8 cellular contexts compared by ENCODE assay signal in genomic region chr7:142412551-142413193, GRCh38.
A peak's percentile ranks its signal among the peaks of the same experiment; 100 is the strongest.
DNase-seq lines count a peak whose midpoint lies in the region; ATAC-seq and TF ChIP-seq lines count a peak whose summit lies in the region.

No MANE protein-coding gene starts in this region.

- intact Hi-C loops in heart left ventricle (cut with DNase I) (no loop called here), Right ventricle myocardium superior (cut with DNase I) (no loop called here)

- no peak overlapping the region for H3K4me2 ChIP-seq in H9 (ENCODE audit: insufficient read depth, insufficient read length, low read length)

- no peak overlapping the region for H2BK12ac ChIP-seq in H9 (ENCODE audit: insufficient read length, low read depth, low read length)

- no peak overlapping the region for H3K18ac ChIP-seq in H9 (ENCODE audit: insufficient read length, low read depth, low read length)

- H2AFZ ChIP-seq in H9 (ENCODE audit: low read length) = no peak overlapping the region

- no peak overlapping the region for H2AK5ac ChIP-seq in H9 (ENCODE audit: insufficient read length, low read length)

- H2BK15ac ChIP-seq in H9 (ENCODE audit: low read depth, low read length) = no peak overlapping the region

- H4K20me1 ChIP-seq in H9 (ENCODE audit: control insufficient read depth, insufficient read depth, insufficient read length) = no peaks in the 10 kb centered on the region

- no peaks in the 10 kb centered on the region; the same call in 1 of the 2 replicates for H3K27me3 Mint-ChIP-seq in H9 (ENCODE audit: low read depth)

- no peak overlapping the region for H3K4me3 ChIP-seq in heart left ventricle

- no peak overlapping the region for H3K14ac ChIP-seq in H9 (ENCODE audit: insufficient read depth, low read length)

- H3K4me1 ChIP-seq in heart left ventricle (peaks cover 0 to 6% (median 0%) of the 10 kb centered on the region in 12 donors), H9 (ENCODE audit: insufficient read depth, low read length) (no peaks in the 10 kb centered on the region)

- ATAC-seq in heart left ventricle = no peak
- no peak for ATAC-seq in Right ventricle myocardium superior (ENCODE audit: poor library complexity)

- H3K56ac ChIP-seq in H9 (ENCODE audit: insufficient read length, low read depth, low read length) = no peak overlapping the region

- H3K4me3 Mint-ChIP-seq in H9 = no peak overlapping the region

- no peak overlapping the region for H3K4ac ChIP-seq in H9 (ENCODE audit: low read depth, low read length)

- H3T11ph ChIP-seq in H9 (ENCODE audit: low read length) = no peak overlapping the region

- peaks cover 0 to 4% (median 0%) of the 10 kb centered on the region in 9 donors for H3K27me3 ChIP-seq in heart left ventricle
- no peaks in the 10 kb centered on the region for H3K27me3 ChIP-seq in H9 (ENCODE audit: insufficient read depth, low read length)

- no peak for TF ChIP-seq POLR2A in heart left ventricle (IDR thresholded peaks at IDR 0.05)

- H3K4me1 Mint-ChIP-seq in H9 = peaks cover 11 to 13% of the 10 kb centered on the region in 2 experiments

- no peak overlapping the region for H2BK5ac ChIP-seq in H9 (ENCODE audit: insufficient read length, low read length)

- H2BK120ac ChIP-seq in H9 (ENCODE audit: low read depth, low read length, poor library complexity, severe bottlenecking) = no peak overlapping the region

- TF ChIP-seq CTCF in heart left ventricle (IDR thresholded peaks at IDR 0.05) (peak in 10 of 12 donors; percentile 6 to 43 (median 23)), H9 (conservative IDR thresholded peaks at IDR 0.05) (peak; percentile 87), LNCAP (IDR thresholded peaks at IDR 0.05) (peak; percentile 77)

- H3K36me3 Mint-ChIP-seq in H9 (ENCODE audit: insufficient read depth in 1 of 3, low read depth in 3 of 3) = no peaks in the 10 kb centered on the region

- WGBS in heart left ventricle, 4 donors = 81 to 84% (median 82%) methylated on average over 2 of the region's 2 CpGs
- no CpG with 5 or more reads among the region's 2 CpGs for WGBS in H9 (ENCODE audit: extremely low coverage, insufficient read length, low lambda C conversion rate)

- no peaks in the 10 kb centered on the region for H3K9me3 ChIP-seq in heart left ventricle
- no peaks in the 10 kb centered on the region for H3K9me3 ChIP-seq in H9 (ENCODE audit: control insufficient read depth, low read depth, low read length)

- H4K91ac ChIP-seq in H9 (ENCODE audit: insufficient read length, low read depth, low read length) = no peak overlapping the region

- no peak overlapping the region for H4K8ac ChIP-seq in H9 (replicated peaks; ENCODE audit: insufficient read length, low read depth, low read length)

- H3K9me3 Mint-ChIP-seq in H9 = no peaks in the 10 kb centered on the region

- H3K23ac ChIP-seq in H9 (ENCODE audit: insufficient read length, low read depth, low read length) = no peak overlapping the region

- H4K5ac ChIP-seq in H9 (ENCODE audit: insufficient read length, low read depth, low read length) = no peak overlapping the region

- H3K27ac Mint-ChIP-seq in H9 = no peak overlapping the region

- H3K27ac ChIP-seq in heart left ventricle (no peak overlapping the region), H9 (ENCODE audit: insufficient read length, low read depth, low read length) (no peak overlapping the region)

- H3K36me3 ChIP-seq in heart left ventricle = no peaks in the 10 kb centered on the region

- no peak for DNase-seq in heart left ventricle
- DNase-seq in Right ventricle myocardium superior = no peak
- DNase-seq in H9 = peak; percentile 66
- DNase-seq in activated CD4-positive, alpha-beta T cell treated with anti-CD3 and anti-CD28 coated beads, Interleukin-2, amount 50 U/mL, for 48 hours = peak; percentile 29 to 40
- DNase-seq in germinal center (ENCODE audit: low spot score) = peak; percentile 38
- DNase-seq in stimulated activated CD4-positive, alpha-beta T cell treated with anti-CD3 and anti-CD28 coated beads, Interleukin-1b, Interleukin-23, amount 100 ng/mL, for 4 hours (ENCODE audit: low read depth in 2 of 2) = peak; percentile 4 to 9
- no peak for DNase-seq in NCI-H1694 treated with DMSO at 0.1 percent for 48 hours (lab: John Stamatoyannopoulos, UW)

- H2BK20ac ChIP-seq in H9 (ENCODE audit: low read depth, low read length, poor library complexity, severe bottlenecking) = no peak overlapping the region

- H3K23me2 ChIP-seq in H9 (ENCODE audit: insufficient read length, low read depth, low read length, poor library complexity, severe bottlenecking) = no peaks in the 10 kb centered on the region

- no peak overlapping the region for H3K9ac ChIP-seq in H9 (ENCODE audit: extremely low read depth, insufficient read length, low read length)

- no peaks in the 10 kb centered on the region for H3K79me1 ChIP-seq in H9 (ENCODE audit: insufficient read depth, low read depth, low read length, poor library complexity, severe bottlenecking)

- H3K79me2 ChIP-seq in H9 (ENCODE audit: insufficient read depth, low read length) = no peaks in the 10 kb centered on the region

Comparison
In these comparisons a context has a peak if more than half of its experiments do, and no peak if none do; other contexts are left out.
1. DNase-seq: peak in H9 (single experiment), activated CD4-positive, alpha-beta T cell treated with anti-CD3 and anti-CD28 coated beads, Interleukin-2, amount 50 U/mL, for 48 hours (2 of 2), germinal center (single experiment) and stimulated activated CD4-positive, alpha-beta T cell treated with anti-CD3 and anti-CD28 coated beads, Interleukin-1b, Interleukin-23, amount 100 ng/mL, for 4 hours (2 of 2); none in heart left ventricle (0 of 5), Right ventricle myocardium superior (single experiment) and NCI-H1694 treated with DMSO at 0.1 percent for 48 hours (single experiment).
2. CTCF ChIP-seq: peak in every context shown above with its lines; median percentile 87 in H9; 77 in LNCAP; 23 in heart left ventricle.